In the genomic region with DNA sequence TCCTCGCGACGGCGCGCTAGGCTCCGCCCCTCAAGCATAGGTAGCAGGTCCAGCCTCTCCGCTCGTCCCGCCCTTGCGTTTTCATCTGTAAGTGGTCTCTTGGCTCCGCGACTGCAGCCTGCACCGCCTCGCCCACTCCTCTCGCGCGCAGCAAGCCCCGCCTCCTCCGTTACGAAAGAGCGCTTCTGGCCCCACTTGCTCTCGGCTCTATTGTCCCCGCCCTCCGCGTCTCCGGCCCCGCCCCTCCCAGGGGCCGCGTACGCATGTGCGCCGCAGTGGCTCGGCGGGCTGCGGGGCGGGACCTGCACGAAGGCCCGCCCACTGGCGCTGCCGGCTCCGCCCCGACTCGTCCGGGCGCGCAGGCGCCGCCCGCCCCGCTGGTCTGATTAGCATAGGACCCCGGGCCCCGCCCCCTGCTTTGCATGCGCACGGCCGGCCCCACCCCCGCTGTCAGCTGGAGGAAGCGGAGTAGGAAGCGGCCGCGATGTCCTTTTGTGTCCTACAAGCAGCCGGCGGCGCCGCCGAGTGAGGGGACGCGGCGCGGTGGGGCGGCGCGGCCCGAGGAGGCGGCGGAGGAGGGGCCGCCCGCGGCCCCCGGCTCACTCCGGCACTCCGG, we compare ENCODE assay signal across 1 cellular context.
A peak's percentile ranks its signal among the peaks of the same experiment; 100 is the strongest.
TF ChIP-seq lines count a peak whose summit lies in the region.

A gene (plus strand): TSS at position 450 of the 616 bp plus-strand sequence. CDS start 1,656 bp downstream, outside the sequence.

TF ChIP-seq in GM12878, 131 proteins besides CTCF, POLR2A, EP300 and RAD21 (continued from another document and continues in another):
- TF ChIP-seq, protein P1, sequence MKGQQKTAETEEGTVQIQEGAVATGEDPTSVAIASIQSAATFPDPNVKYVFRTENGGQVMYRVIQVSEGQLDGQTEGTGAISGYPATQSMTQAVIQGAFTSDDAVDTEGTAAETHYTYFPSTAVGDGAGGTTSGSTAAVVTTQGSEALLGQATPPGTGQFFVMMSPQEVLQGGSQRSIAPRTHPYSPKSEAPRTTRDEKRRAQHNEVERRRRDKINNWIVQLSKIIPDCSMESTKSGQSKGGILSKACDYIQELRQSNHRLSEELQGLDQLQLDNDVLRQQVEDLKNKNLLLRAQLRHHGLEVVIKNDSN (IDR thresholded peaks at IDR 0.05; ENCODE audit: borderline replicate concordance, extremely low read length, insufficient read depth, low read depth, low read length), result no peak
- TF ChIP-seq, protein P2, sequence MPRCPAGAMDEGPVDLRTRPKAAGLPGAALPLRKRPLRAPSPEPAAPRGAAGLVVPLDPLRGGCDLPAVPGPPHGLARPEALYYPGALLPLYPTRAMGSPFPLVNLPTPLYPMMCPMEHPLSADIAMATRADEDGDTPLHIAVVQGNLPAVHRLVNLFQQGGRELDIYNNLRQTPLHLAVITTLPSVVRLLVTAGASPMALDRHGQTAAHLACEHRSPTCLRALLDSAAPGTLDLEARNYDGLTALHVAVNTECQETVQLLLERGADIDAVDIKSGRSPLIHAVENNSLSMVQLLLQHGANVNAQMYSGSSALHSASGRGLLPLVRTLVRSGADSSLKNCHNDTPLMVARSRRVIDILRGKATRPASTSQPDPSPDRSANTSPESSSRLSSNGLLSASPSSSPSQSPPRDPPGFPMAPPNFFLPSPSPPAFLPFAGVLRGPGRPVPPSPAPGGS (IDR thresholded peaks at IDR 0.05; ENCODE audit: borderline replicate concordance, insufficient read depth, low read depth, low read length, poor library complexity, severe bottlenecking), result no peak
- TF ChIP-seq KDM1A (IDR thresholded peaks at IDR 0.05; ENCODE audit: borderline replicate concordance) (no peak), IKZF2 (IDR thresholded peaks at IDR 0.05) (no peak), SIN3A (IDR thresholded peaks at IDR 0.05; ENCODE audit: low read depth, low read length) (peak; percentile 87; the same call in 1 of the 2 replicates), HDAC2 (IDR thresholded peaks at IDR 0.05) (no peak), SREBF1 (IDR thresholded peaks at IDR 0.05; ENCODE audit: low read length) (no peak), TCF7 (IDR thresholded peaks at IDR 0.05; ENCODE audit: borderline replicate concordance) (no peak), MYC (IDR thresholded peaks at IDR 0.05; ENCODE audit: insufficient read depth, insufficient read length, insufficient replicate concordance, low read length, severe bottlenecking) (no peak), JUND (IDR thresholded peaks at IDR 0.05; ENCODE audit: low read depth, low read length) (no peak), SIX5 (IDR thresholded peaks at IDR 0.05; ENCODE audit: low read depth, low read length, severe bottlenecking) (no peak), MTA3 (IDR thresholded peaks at IDR 0.05; ENCODE audit: borderline replicate concordance, low read length) (no peak), NR2C1 (IDR thresholded peaks at IDR 0.05) (peak; percentile 9; the same call in 1 of the 2 replicates), EZH2 (IDR thresholded peaks at IDR 0.05; ENCODE audit: borderline replicate concordance, control insufficient read depth, low read depth, low read length) (no peak), ZNF384 (IDR thresholded peaks at IDR 0.05; ENCODE audit: borderline replicate concordance, low read depth, low read length) (no peak), ASH2L (IDR thresholded peaks at IDR 0.05; ENCODE audit: borderline replicate concordance, low read depth) (no peak), RAD51 (IDR thresholded peaks at IDR 0.05) (no peak), BACH1 (IDR thresholded peaks at IDR 0.05; ENCODE audit: borderline replicate concordance) (peak; percentile 19; the same call in 1 of the 2 replicates), MYB (IDR thresholded peaks at IDR 0.05; ENCODE audit: borderline replicate concordance, low read depth, low read length) (no peak), GATAD2B (conservative IDR thresholded peaks at IDR 0.05; ENCODE audit: low read depth) (no peak; the same call in 1 of the 2 replicates), DPF2 (IDR thresholded peaks at IDR 0.05) (no peak), CHD2 (IDR thresholded peaks at IDR 0.05; ENCODE audit: borderline replicate concordance, low read depth, low read length) (no peak), ZNF622 (IDR thresholded peaks at IDR 0.05) (no peak), GABPA (IDR thresholded peaks at IDR 0.05; ENCODE audit: low read depth) (no peak), SMC3 (IDR thresholded peaks at IDR 0.05; ENCODE audit: borderline replicate concordance, low read length) (no peak), CBX3 (IDR thresholded peaks at IDR 0.05; ENCODE audit: borderline replicate concordance, low read depth) (no peak), YY1 (IDR thresholded peaks at IDR 0.05; ENCODE audit: low read depth, low read length) (0 out of 2 replicates have a peak, but pooled peaks have one; percentile 28), ESRRA (IDR thresholded peaks at IDR 0.05; ENCODE audit: low read length) (no peak), FOXM1 (IDR thresholded peaks at IDR 0.05; ENCODE audit: low read depth, low read length) (no peak), CREM (IDR thresholded peaks at IDR 0.05; ENCODE audit: low read depth) (no peak), HCFC1 (IDR thresholded peaks at IDR 0.05; ENCODE audit: low read length) (no peak), CBFB (IDR thresholded peaks at IDR 0.05; ENCODE audit: low read depth) (no peak)
- TF ChIP-seq, protein P3, sequence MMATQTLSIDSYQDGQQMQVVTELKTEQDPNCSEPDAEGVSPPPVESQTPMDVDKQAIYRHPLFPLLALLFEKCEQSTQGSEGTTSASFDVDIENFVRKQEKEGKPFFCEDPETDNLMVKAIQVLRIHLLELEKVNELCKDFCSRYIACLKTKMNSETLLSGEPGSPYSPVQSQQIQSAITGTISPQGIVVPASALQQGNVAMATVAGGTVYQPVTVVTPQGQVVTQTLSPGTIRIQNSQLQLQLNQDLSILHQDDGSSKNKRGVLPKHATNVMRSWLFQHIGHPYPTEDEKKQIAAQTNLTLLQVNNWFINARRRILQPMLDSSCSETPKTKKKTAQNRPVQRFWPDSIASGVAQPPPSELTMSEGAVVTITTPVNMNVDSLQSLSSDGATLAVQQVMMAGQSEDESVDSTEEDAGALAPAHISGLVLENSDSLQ (IDR thresholded peaks at IDR 0.05), result no peak
- TF ChIP-seq, protein P4, sequence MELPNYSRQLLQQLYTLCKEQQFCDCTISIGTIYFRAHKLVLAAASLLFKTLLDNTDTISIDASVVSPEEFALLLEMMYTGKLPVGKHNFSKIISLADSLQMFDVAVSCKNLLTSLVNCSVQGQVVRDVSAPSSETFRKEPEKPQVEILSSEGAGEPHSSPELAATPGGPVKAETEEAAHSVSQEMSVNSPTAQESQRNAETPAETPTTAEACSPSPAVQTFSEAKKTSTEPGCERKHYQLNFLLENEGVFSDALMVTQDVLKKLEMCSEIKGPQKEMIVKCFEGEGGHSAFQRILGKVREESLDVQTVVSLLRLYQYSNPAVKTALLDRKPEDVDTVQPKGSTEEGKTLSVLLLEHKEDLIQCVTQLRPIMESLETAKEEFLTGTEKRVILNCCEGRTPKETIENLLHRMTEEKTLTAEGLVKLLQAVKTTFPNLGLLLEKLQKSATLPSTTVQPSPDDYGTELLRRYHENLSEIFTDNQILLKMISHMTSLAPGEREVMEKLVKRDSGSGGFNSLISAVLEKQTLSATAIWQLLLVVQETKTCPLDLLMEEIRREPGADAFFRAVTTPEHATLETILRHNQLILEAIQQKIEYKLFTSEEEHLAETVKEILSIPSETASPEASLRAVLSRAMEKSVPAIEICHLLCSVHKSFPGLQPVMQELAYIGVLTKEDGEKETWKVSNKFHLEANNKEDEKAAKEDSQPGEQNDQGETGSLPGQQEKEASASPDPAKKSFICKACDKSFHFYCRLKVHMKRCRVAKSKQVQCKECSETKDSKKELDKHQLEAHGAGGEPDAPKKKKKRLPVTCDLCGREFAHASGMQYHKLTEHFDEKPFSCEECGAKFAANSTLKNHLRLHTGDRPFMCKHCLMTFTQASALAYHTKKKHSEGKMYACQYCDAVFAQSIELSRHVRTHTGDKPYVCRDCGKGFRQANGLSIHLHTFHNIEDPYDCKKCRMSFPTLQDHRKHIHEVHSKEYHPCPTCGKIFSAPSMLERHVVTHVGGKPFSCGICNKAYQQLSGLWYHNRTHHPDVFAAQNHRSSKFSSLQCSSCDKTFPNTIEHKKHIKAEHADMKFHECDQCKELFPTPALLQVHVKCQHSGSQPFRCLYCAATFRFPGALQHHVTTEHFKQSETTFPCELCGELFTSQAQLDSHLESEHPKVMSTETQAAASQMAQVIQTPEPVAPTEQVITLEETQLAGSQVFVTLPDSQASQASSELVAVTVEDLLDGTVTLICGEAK (IDR thresholded peaks at IDR 0.05; ENCODE audit: borderline replicate concordance), result no peak
- TF ChIP-seq, protein P5, sequence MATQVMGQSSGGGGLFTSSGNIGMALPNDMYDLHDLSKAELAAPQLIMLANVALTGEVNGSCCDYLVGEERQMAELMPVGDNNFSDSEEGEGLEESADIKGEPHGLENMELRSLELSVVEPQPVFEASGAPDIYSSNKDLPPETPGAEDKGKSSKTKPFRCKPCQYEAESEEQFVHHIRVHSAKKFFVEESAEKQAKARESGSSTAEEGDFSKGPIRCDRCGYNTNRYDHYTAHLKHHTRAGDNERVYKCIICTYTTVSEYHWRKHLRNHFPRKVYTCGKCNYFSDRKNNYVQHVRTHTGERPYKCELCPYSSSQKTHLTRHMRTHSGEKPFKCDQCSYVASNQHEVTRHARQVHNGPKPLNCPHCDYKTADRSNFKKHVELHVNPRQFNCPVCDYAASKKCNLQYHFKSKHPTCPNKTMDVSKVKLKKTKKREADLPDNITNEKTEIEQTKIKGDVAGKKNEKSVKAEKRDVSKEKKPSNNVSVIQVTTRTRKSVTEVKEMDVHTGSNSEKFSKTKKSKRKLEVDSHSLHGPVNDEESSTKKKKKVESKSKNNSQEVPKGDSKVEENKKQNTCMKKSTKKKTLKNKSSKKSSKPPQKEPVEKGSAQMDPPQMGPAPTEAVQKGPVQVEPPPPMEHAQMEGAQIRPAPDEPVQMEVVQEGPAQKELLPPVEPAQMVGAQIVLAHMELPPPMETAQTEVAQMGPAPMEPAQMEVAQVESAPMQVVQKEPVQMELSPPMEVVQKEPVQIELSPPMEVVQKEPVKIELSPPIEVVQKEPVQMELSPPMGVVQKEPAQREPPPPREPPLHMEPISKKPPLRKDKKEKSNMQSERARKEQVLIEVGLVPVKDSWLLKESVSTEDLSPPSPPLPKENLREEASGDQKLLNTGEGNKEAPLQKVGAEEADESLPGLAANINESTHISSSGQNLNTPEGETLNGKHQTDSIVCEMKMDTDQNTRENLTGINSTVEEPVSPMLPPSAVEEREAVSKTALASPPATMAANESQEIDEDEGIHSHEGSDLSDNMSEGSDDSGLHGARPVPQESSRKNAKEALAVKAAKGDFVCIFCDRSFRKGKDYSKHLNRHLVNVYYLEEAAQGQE (IDR thresholded peaks at IDR 0.05; ENCODE audit: low read depth, low read length), result no peak
- TF ChIP-seq, protein P6, sequence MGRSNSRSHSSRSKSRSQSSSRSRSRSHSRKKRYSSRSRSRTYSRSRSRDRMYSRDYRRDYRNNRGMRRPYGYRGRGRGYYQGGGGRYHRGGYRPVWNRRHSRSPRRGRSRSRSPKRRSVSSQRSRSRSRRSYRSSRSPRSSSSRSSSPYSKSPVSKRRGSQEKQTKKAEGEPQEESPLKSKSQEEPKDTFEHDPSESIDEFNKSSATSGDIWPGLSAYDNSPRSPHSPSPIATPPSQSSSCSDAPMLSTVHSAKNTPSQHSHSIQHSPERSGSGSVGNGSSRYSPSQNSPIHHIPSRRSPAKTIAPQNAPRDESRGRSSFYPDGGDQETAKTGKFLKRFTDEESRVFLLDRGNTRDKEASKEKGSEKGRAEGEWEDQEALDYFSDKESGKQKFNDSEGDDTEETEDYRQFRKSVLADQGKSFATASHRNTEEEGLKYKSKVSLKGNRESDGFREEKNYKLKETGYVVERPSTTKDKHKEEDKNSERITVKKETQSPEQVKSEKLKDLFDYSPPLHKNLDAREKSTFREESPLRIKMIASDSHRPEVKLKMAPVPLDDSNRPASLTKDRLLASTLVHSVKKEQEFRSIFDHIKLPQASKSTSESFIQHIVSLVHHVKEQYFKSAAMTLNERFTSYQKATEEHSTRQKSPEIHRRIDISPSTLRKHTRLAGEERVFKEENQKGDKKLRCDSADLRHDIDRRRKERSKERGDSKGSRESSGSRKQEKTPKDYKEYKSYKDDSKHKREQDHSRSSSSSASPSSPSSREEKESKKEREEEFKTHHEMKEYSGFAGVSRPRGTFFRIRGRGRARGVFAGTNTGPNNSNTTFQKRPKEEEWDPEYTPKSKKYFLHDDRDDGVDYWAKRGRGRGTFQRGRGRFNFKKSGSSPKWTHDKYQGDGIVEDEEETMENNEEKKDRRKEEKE (IDR thresholded peaks at IDR 0.05), result no peak
- TF ChIP-seq, protein P7, sequence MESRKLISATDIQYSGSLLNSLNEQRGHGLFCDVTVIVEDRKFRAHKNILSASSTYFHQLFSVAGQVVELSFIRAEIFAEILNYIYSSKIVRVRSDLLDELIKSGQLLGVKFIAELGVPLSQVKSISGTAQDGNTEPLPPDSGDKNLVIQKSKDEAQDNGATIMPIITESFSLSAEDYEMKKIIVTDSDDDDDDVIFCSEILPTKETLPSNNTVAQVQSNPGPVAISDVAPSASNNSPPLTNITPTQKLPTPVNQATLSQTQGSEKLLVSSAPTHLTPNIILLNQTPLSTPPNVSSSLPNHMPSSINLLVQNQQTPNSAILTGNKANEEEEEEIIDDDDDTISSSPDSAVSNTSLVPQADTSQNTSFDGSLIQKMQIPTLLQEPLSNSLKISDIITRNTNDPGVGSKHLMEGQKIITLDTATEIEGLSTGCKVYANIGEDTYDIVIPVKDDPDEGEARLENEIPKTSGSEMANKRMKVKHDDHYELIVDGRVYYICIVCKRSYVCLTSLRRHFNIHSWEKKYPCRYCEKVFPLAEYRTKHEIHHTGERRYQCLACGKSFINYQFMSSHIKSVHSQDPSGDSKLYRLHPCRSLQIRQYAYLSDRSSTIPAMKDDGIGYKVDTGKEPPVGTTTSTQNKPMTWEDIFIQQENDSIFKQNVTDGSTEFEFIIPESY (IDR thresholded peaks at IDR 0.05), result no peak
- TF ChIP-seq, protein P8, sequence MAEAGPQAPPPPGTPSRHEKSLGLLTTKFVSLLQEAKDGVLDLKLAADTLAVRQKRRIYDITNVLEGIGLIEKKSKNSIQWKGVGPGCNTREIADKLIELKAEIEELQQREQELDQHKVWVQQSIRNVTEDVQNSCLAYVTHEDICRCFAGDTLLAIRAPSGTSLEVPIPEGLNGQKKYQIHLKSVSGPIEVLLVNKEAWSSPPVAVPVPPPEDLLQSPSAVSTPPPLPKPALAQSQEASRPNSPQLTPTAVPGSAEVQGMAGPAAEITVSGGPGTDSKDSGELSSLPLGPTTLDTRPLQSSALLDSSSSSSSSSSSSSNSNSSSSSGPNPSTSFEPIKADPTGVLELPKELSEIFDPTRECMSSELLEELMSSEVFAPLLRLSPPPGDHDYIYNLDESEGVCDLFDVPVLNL (IDR thresholded peaks at IDR 0.05; ENCODE audit: low read depth, low read length), result peak; percentile 44; the same call in 1 of the 2 replicates
- TF ChIP-seq, protein P9, sequence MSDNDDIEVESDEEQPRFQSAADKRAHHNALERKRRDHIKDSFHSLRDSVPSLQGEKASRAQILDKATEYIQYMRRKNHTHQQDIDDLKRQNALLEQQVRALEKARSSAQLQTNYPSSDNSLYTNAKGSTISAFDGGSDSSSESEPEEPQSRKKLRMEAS (IDR thresholded peaks at IDR 0.05; ENCODE audit: low read depth, low read length), result no peak
- TF ChIP-seq, protein P10, sequence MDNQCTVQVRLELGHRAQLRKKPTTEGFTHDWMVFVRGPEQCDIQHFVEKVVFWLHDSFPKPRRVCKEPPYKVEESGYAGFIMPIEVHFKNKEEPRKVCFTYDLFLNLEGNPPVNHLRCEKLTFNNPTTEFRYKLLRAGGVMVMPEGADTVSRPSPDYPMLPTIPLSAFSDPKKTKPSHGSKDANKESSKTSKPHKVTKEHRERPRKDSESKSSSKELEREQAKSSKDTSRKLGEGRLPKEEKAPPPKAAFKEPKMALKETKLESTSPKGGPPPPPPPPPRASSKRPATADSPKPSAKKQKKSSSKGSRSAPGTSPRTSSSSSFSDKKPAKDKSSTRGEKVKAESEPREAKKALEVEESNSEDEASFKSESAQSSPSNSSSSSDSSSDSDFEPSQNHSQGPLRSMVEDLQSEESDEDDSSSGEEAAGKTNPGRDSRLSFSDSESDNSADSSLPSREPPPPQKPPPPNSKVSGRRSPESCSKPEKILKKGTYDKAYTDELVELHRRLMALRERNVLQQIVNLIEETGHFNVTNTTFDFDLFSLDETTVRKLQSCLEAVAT (IDR thresholded peaks at IDR 0.05), result no peak
